ENCODE assay signal across 17 cellular contexts in the genomic region with DNA sequence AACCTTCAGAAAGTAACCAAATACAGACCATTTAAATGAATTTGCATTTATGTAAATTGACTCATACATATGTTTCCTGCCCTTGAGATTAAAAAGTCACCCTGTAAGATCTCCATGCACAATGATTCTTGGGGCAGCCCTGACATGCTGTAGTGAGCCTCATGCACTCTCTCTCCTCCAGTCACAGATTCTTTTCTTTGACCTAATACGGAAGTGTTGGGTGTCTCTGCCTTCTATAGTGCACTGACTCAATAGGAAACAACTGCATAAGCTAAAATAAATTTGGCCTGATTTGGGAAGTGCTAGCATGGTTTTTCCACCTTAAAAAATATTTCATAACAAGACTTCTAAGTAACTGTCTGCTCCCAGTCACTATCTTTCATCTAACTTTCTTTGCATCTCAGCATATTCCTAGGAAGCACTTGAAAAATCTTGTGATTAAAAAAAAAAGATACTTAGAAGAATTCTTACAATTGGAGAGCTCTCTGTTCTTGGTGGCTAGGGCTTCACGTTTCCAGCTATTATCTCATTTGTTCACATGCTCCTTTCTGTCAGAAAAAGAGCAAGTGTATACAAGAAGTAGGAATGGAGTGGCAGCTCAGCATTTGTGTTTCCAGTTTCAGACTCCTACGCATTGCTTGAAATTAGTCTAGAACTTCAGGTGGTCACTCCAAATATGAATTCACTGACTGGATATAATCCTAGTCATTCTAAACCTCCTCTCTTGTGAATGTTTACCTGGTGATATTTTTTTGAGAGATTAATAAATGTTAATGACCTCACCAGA.
DNase-seq lines count a peak whose midpoint lies in the region; ATAC-seq, FAIRE-seq and TF ChIP-seq lines count a peak whose summit lies in the region.
"Had no signal": no experiment of that assay in that cellular context is flagged by ENCODE, and none has a peak within 500 bp of the region (broad histone marks: within the 10 kb centered on the region; RNA-seq: fewer than 3 reads in every experiment).

No MANE protein-coding gene starts in this region.

- DNase-seq in fibroblast of pulmonary artery (ENCODE audit: low read depth) = peak; percentile 17
- no peak for DNase-seq in left colon
- DNase-seq in H54 (ENCODE audit: insufficient read length, low spot score) = no peak
- no peak for DNase-seq in activated naive CD4-positive, alpha-beta T cell treated with anti-CD3 and anti-CD28 coated beads, Interleukin-2, amount 50 U/mL, for 72 hours (ENCODE audit: low spot score in 2 of 2)
- DNase-seq in epidermal melanocyte (ENCODE audit: insufficient read length, low spot score) = no peak
- DNase-seq: activated CD4-positive, alpha-beta T cell treated with anti-CD3 and anti-CD28 coated beads, Interleukin-2, amount 10 ng/mL, durations not matched to agents 7 days and 5 days; body of pancreas; heart left ventricle; naive thymus-derived CD4-positive, alpha-beta T cell; NCI-H1105 treated with DMSO at 0.1 percent for 48 hours; NCI-H69 had no signal

- H3K9me3 Mint-ChIP-seq in activated naive CD4-positive, alpha-beta T cell treated with anti-CD3 and anti-CD28 coated beads, Interleukin-2, amount 50 U/mL, for 72 hours = peaks cover 3% of the 10 kb centered on the region in 2 donors
- H3K9me3 Mint-ChIP-seq: activated CD4-positive, alpha-beta T cell treated with anti-CD3 and anti-CD28 coated beads, Interleukin-2, amount 10 ng/mL, durations not matched to agents 7 days and 5 days; activated T-helper 2 cell treated with anti-CD3 and anti-CD28 coated beads, Interferon-gamma antibody, Interleukin-2, Interleukin-4, amounts not matched to agents 10 μg/mL and 5 μg/mL and 100 μg/mL, durations not matched to agents 14 hours and 24 hours and 36 hours had no signal

- TF ChIP-seq CTCF in fibroblast of pulmonary artery (IDR thresholded peaks at IDR 0.05; ENCODE audit: low read length, missing control alignments) = no peak

- no peak overlapping the region for H3K4me3 ChIP-seq in fibroblast of pulmonary artery (replicated peaks; ENCODE audit: low read depth, low read length)
- H3K4me3 ChIP-seq: body of pancreas, heart left ventricle had no signal

- intact Hi-C loops in left colon (cut with DNase I, micrococcal nuclease) = no loop called here

- H3K27ac Mint-ChIP-seq in activated naive CD4-positive, alpha-beta T cell treated with anti-CD3 and anti-CD28 coated beads, Interleukin-2, amount 50 U/mL, for 72 hours = no peak overlapping the region
- H3K27ac Mint-ChIP-seq: activated CD4-positive, alpha-beta T cell treated with anti-CD3 and anti-CD28 coated beads, Interleukin-2, amount 10 ng/mL, durations not matched to agents 7 days and 5 days; activated T-helper 2 cell treated with anti-CD3 and anti-CD28 coated beads, Interferon-gamma antibody, Interleukin-2, Interleukin-4, amounts not matched to agents 10 μg/mL and 5 μg/mL and 100 μg/mL, durations not matched to agents 14 hours and 24 hours and 36 hours; B cell; naive thymus-derived CD4-positive, alpha-beta T cell had no signal

- no peak for FAIRE-seq in H54 (lab: Jason Lieb, UNC)

- no peak for TF ChIP-seq POLR2A in H54 (IDR thresholded peaks at IDR 0.05; ENCODE audit: low read depth, low read length)

- ATAC-seq in GM18868 (IDR thresholded peaks at IDR 0.05; ENCODE audit: unreplicated experiment) (peak; percentile 75), GM21825 (IDR thresholded peaks at IDR 0.05; ENCODE audit: unreplicated experiment) (peak; percentile 51), HG03103 (IDR thresholded peaks at IDR 0.05; ENCODE audit: low read depth, unreplicated experiment) (peak; percentile 47), left colon (no peak)
- no peak for ATAC-seq in activated naive CD4-positive, alpha-beta T cell treated with anti-CD3 and anti-CD28 coated beads, Interleukin-2, amount 50 U/mL, for 72 hours
- ATAC-seq: body of pancreas; heart left ventricle; left lobe of liver; naive thymus-derived CD4-positive, alpha-beta T cell had no signal

- H3K36me3 Mint-ChIP-seq in activated naive CD4-positive, alpha-beta T cell treated with anti-CD3 and anti-CD28 coated beads, Interleukin-2, amount 50 U/mL, for 72 hours = no peaks in the 10 kb centered on the region
- H3K36me3 Mint-ChIP-seq: naive thymus-derived CD4-positive, alpha-beta T cell had no signal

Comparison
In these comparisons a context has a peak if more than half of its experiments do, and no peak if none do; other contexts are left out.
1. ATAC-seq: peak in GM18868 (single experiment), GM21825 (single experiment) and HG03103 (single experiment); none in left colon (single experiment) and activated naive CD4-positive, alpha-beta T cell treated with anti-CD3 and anti-CD28 coated beads, Interleukin-2, amount 50 U/mL, for 72 hours (0 of 2).